2 cellular contexts compared by ENCODE assay signal in the genomic region with DNA sequence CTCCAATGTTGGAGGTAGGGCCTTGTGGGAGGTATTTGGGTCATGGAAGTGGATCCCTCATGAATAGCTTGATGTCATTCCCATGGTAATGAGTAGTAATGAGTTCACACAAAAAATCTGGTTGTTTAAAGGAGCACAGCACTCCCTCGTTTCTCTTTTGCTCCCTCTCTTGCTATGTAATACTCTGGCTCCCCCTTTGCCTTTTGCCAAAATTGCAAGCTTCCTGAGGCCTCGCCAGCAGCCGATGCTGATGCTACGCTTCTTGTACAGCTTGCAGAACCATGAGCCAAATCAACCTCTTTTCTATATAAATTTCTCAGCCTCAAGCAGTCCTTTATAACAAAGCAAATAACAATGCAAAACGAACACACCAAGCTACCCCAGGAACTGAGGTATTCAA.
TF ChIP-seq lines count a peak whose summit lies in the region.

No MANE protein-coding gene starts in this region.

TF ChIP-seq in GM23338, 12 proteins besides CTCF, POLR2A, EP300 and RAD21 (continues in another document):
- TF ChIP-seq NANOG (IDR thresholded peaks at IDR 0.05; ENCODE audit: borderline replicate concordance) (no peak), EZH2phosphoT487 (IDR thresholded peaks at IDR 0.05; ENCODE audit: unreplicated experiment) (no peak), STAT1 (IDR thresholded peaks at IDR 0.05; ENCODE audit: unreplicated experiment) (no peak), EZH2 (IDR thresholded peaks at IDR 0.05; ENCODE audit: low read depth, unreplicated experiment) (no peak), CREB1 (CRISPR knock-in tag; IDR thresholded peaks at IDR 0.05; ENCODE audit: low read depth) (no peak), POLR2AphosphoS5 (IDR thresholded peaks at IDR 0.05; ENCODE audit: low read depth) (no peak), ZNF114 (CRISPR knock-in tag; IDR thresholded peaks at IDR 0.05) (no peak)
- TF ChIP-seq, protein P1, sequence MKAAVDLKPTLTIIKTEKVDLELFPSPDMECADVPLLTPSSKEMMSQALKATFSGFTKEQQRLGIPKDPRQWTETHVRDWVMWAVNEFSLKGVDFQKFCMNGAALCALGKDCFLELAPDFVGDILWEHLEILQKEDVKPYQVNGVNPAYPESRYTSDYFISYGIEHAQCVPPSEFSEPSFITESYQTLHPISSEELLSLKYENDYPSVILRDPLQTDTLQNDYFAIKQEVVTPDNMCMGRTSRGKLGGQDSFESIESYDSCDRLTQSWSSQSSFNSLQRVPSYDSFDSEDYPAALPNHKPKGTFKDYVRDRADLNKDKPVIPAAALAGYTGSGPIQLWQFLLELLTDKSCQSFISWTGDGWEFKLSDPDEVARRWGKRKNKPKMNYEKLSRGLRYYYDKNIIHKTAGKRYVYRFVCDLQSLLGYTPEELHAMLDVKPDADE (IDR thresholded peaks at IDR 0.05): no peak
- TF ChIP-seq, protein P2, sequence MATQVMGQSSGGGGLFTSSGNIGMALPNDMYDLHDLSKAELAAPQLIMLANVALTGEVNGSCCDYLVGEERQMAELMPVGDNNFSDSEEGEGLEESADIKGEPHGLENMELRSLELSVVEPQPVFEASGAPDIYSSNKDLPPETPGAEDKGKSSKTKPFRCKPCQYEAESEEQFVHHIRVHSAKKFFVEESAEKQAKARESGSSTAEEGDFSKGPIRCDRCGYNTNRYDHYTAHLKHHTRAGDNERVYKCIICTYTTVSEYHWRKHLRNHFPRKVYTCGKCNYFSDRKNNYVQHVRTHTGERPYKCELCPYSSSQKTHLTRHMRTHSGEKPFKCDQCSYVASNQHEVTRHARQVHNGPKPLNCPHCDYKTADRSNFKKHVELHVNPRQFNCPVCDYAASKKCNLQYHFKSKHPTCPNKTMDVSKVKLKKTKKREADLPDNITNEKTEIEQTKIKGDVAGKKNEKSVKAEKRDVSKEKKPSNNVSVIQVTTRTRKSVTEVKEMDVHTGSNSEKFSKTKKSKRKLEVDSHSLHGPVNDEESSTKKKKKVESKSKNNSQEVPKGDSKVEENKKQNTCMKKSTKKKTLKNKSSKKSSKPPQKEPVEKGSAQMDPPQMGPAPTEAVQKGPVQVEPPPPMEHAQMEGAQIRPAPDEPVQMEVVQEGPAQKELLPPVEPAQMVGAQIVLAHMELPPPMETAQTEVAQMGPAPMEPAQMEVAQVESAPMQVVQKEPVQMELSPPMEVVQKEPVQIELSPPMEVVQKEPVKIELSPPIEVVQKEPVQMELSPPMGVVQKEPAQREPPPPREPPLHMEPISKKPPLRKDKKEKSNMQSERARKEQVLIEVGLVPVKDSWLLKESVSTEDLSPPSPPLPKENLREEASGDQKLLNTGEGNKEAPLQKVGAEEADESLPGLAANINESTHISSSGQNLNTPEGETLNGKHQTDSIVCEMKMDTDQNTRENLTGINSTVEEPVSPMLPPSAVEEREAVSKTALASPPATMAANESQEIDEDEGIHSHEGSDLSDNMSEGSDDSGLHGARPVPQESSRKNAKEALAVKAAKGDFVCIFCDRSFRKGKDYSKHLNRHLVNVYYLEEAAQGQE (IDR thresholded peaks at IDR 0.05; ENCODE audit: unreplicated experiment): no peak
- TF ChIP-seq, protein P3, sequence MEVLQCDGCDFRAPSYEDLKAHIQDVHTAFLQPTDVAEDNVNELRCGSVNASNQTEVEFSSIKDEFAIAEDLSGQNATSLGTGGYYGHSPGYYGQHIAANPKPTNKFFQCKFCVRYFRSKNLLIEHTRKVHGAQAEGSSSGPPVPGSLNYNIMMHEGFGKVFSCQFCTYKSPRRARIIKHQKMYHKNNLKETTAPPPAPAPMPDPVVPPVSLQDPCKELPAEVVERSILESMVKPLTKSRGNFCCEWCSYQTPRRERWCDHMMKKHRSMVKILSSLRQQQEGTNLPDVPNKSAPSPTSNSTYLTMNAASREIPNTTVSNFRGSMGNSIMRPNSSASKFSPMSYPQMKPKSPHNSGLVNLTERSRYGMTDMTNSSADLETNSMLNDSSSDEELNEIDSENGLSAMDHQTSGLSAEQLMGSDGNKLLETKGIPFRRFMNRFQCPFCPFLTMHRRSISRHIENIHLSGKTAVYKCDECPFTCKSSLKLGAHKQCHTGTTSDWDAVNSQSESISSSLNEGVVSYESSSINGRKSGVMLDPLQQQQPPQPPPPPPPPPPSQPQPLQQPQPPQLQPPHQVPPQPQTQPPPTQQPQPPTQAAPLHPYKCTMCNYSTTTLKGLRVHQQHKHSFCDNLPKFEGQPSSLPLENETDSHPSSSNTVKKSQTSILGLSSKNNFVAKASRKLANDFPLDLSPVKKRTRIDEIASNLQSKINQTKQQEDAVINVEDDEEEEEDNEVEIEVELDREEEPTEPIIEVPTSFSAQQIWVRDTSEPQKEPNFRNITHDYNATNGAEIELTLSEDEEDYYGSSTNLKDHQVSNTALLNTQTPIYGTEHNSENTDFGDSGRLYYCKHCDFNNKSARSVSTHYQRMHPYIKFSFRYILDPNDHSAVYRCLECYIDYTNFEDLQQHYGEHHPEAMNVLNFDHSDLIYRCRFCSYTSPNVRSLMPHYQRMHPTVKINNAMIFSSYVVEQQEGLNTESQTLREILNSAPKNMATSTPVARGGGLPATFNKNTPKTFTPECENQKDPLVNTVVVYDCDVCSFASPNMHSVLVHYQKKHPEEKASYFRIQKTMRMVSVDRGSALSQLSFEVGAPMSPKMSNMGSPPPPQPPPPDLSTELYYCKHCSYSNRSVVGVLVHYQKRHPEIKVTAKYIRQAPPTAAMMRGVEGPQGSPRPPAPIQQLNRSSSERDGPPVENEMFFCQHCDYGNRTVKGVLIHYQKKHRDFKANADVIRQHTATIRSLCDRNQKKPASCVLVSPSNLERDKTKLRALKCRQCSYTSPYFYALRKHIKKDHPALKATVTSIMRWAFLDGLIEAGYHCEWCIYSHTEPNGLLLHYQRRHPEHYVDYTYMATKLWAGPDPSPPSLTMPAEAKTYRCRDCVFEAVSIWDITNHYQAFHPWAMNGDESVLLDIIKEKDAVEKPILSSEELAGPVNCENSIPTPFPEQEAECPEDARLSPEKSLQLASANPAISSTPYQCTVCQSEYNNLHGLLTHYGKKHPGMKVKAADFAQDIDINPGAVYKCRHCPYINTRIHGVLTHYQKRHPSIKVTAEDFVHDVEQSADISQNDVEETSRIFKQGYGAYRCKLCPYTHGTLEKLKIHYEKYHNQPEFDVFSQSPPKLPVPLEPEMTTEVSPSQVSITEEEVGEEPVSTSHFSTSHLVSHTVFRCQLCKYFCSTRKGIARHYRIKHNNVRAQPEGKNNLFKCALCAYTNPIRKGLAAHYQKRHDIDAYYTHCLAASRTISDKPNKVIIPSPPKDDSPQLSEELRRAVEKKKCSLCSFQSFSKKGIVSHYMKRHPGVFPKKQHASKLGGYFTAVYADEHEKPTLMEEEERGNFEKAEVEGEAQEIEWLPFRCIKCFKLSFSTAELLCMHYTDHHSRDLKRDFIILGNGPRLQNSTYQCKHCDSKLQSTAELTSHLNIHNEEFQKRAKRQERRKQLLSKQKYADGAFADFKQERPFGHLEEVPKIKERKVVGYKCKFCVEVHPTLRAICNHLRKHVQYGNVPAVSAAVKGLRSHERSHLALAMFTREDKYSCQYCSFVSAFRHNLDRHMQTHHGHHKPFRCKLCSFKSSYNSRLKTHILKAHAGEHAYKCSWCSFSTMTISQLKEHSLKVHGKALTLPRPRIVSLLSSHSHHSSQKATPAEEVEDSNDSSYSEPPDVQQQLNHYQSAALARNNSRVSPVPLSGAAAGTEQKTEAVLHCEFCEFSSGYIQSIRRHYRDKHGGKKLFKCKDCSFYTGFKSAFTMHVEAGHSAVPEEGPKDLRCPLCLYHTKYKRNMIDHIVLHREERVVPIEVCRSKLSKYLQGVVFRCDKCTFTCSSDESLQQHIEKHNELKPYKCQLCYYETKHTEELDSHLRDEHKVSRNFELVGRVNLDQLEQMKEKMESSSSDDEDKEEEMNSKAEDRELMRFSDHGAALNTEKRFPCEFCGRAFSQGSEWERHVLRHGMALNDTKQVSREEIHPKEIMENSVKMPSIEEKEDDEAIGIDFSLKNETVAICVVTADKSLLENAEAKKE (CRISPR knock-in tag; IDR thresholded peaks at IDR 0.05): no peak

TF ChIP-seq in H1, 55 proteins besides CTCF, POLR2A, EP300 and RAD21:
- TF ChIP-seq SP1 (IDR thresholded peaks at IDR 0.05; ENCODE audit: low read depth, low read length) (no peak), PHF8 (conservative IDR thresholded peaks at IDR 0.05; ENCODE audit: low read depth, low read length) (no peak), RFX5 (IDR thresholded peaks at IDR 0.05; ENCODE audit: borderline replicate concordance, low read depth, low read length) (no peak), HDAC2 (IDR thresholded peaks at IDR 0.05; ENCODE audit: borderline replicate concordance in 1 of 2, low read depth in 2 of 2, low read length in 2 of 2) (no peak), POU5F1 (IDR thresholded peaks at IDR 0.05; ENCODE audit: low read depth, low read length) (no peak), CBX8 (IDR thresholded peaks at IDR 0.05; ENCODE audit: borderline replicate concordance, low read depth, low read length) (no peak)
- TF ChIP-seq, protein P4, sequence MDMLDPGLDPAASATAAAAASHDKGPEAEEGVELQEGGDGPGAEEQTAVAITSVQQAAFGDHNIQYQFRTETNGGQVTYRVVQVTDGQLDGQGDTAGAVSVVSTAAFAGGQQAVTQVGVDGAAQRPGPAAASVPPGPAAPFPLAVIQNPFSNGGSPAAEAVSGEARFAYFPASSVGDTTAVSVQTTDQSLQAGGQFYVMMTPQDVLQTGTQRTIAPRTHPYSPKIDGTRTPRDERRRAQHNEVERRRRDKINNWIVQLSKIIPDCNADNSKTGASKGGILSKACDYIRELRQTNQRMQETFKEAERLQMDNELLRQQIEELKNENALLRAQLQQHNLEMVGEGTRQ (IDR thresholded peaks at IDR 0.05; ENCODE audit: low read length): peak; percentile 22; the same call in 1 of the 2 replicates
- TF ChIP-seq, protein P5, sequence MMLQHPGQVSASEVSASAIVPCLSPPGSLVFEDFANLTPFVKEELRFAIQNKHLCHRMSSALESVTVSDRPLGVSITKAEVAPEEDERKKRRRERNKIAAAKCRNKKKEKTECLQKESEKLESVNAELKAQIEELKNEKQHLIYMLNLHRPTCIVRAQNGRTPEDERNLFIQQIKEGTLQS (IDR thresholded peaks at IDR 0.05; ENCODE audit: insufficient read depth, low read depth, low read length): no peak
